In genomic region chr6:101401792-101402617, GRCh38 we compare ENCODE assay signal across 8 cellular contexts. TPM values are rescaled to one million over a fixed set of nuclear protein-coding genes. Genes with fewer than 3 reads are reported as not detected.
A peak's percentile ranks its signal among the peaks of the same experiment; 100 is the strongest.
DNase-seq lines count a peak whose midpoint lies in the region; ATAC-seq and TF ChIP-seq lines count a peak whose summit lies in the region.

No MANE protein-coding gene starts in this region.

- H3K4me1 ChIP-seq in left ventricle myocardium inferior (peaks cover 29% of the 10 kb centered on the region), smooth muscle cell (ENCODE audit: low read depth) (peaks cover 13% of the 10 kb centered on the region)

- no peak overlapping the region for H3K9ac ChIP-seq in smooth muscle cell (ENCODE audit: low read depth)

- no peak overlapping the region for H3K4me3 Mint-ChIP-seq in T-helper 1 cell treated with Interleukin-12 subunit alpha and Interleukin-12 subunit beta and Interleukin-4 antibody, amounts not matched to agents 30 μg/mL and 1 μg/mL, for 36 hours
- H3K4me3 Mint-ChIP-seq in activated CD8-positive, alpha-beta T cell treated with anti-CD3 and anti-CD28 coated beads, Interleukin-2, amount 10 ng/mL, durations not matched to agents 7 days and 5 days: no peak overlapping the region

- H3K9me3 ChIP-seq in left ventricle myocardium inferior (replicated peaks): no peaks in the 10 kb centered on the region
- no peaks in the 10 kb centered on the region for H3K9me3 ChIP-seq in smooth muscle cell (replicated peaks; ENCODE audit: low read depth)

- no peaks in the 10 kb centered on the region for H3K4me1 Mint-ChIP-seq in T-helper 1 cell treated with Interleukin-12 subunit alpha and Interleukin-12 subunit beta and Interleukin-4 antibody, amounts not matched to agents 30 μg/mL and 1 μg/mL, for 36 hours (ENCODE audit: low read depth)
- peaks cover 4% of the 10 kb centered on the region for H3K4me1 Mint-ChIP-seq in activated CD8-positive, alpha-beta T cell treated with anti-CD3 and anti-CD28 coated beads, Interleukin-2, amount 10 ng/mL, durations not matched to agents 7 days and 5 days (ENCODE audit: low read depth)

- WGBS in smooth muscle cell (ENCODE audit: low lambda C conversion rate): 3% methylated on average over 29 of the region's 50 CpGs

- H3F3A ChIP-seq in smooth muscle cell (ENCODE audit: low read depth): no peaks in the 10 kb centered on the region

- peaks cover 59% of the 10 kb centered on the region for H3K27me3 Mint-ChIP-seq in T-helper 1 cell treated with Interleukin-12 subunit alpha and Interleukin-12 subunit beta and Interleukin-4 antibody, amounts not matched to agents 30 μg/mL and 1 μg/mL, for 36 hours (ENCODE audit: low read depth)
- peaks cover 54% of the 10 kb centered on the region for H3K27me3 Mint-ChIP-seq in activated CD8-positive, alpha-beta T cell treated with anti-CD3 and anti-CD28 coated beads, Interleukin-2, amount 10 ng/mL, durations not matched to agents 7 days and 5 days (ENCODE audit: low read depth)

- intact Hi-C loops in left ventricle myocardium inferior (cut with micrococcal nuclease): no loop called here

- H3K27ac ChIP-seq in left ventricle myocardium inferior (replicated peaks): peak overlapping the region; percentile 64
- H3K27ac ChIP-seq in smooth muscle cell (ENCODE audit: low read depth): no peak overlapping the region

- peaks cover 4% of the 10 kb centered on the region for H3K9me3 Mint-ChIP-seq in T-helper 1 cell treated with Interleukin-12 subunit alpha and Interleukin-12 subunit beta and Interleukin-4 antibody, amounts not matched to agents 30 μg/mL and 1 μg/mL, for 36 hours
- no peaks in the 10 kb centered on the region for H3K9me3 Mint-ChIP-seq in activated CD8-positive, alpha-beta T cell treated with anti-CD3 and anti-CD28 coated beads, Interleukin-2, amount 10 ng/mL, durations not matched to agents 7 days and 5 days (ENCODE audit: insufficient read depth)

- H3K27me3 ChIP-seq in left ventricle myocardium inferior (ENCODE audit: low read depth) (peaks cover 66% of the 10 kb centered on the region), smooth muscle cell (ENCODE audit: low read depth) (peaks cover 75% of the 10 kb centered on the region)

- POLR2A ChIA-PET in activated CD8-positive, alpha-beta T cell treated with anti-CD3 and anti-CD28 coated beads, Interleukin-2, amount 10 ng/mL, durations not matched to agents 7 days and 5 days (lab: Charles Lee): no interaction called here

- TF ChIP-seq CTCF in WI38 (IDR thresholded peaks at IDR 0.05; ENCODE audit: low read depth, low read length) (no peak), left ventricle myocardium inferior (IDR thresholded peaks at IDR 0.05; ENCODE audit: borderline replicate concordance) (no peak), smooth muscle cell (IDR thresholded peaks at IDR 0.05; ENCODE audit: borderline replicate concordance, insufficient read depth, poor library complexity, severe bottlenecking) (no peak)

- peak overlapping the region; percentile 15 for H3K27ac Mint-ChIP-seq in T-helper 1 cell treated with Interleukin-12 subunit alpha and Interleukin-12 subunit beta and Interleukin-4 antibody, amounts not matched to agents 30 μg/mL and 1 μg/mL, for 36 hours
- H3K27ac Mint-ChIP-seq in activated CD8-positive, alpha-beta T cell treated with anti-CD3 and anti-CD28 coated beads, Interleukin-2, amount 10 ng/mL, durations not matched to agents 7 days and 5 days: no peak overlapping the region

- H3K36me3 ChIP-seq in left ventricle myocardium inferior (no peaks in the 10 kb centered on the region), smooth muscle cell (ENCODE audit: low read depth) (no peaks in the 10 kb centered on the region)

- peaks cover 6% of the 10 kb centered on the region for H4K20me1 ChIP-seq in smooth muscle cell (ENCODE audit: low read depth)

- H3K36me3 Mint-ChIP-seq in T-helper 1 cell treated with Interleukin-12 subunit alpha and Interleukin-12 subunit beta and Interleukin-4 antibody, amounts not matched to agents 30 μg/mL and 1 μg/mL, for 36 hours (ENCODE audit: low read depth): no peaks in the 10 kb centered on the region
- peaks cover 2% of the 10 kb centered on the region for H3K36me3 Mint-ChIP-seq in activated CD8-positive, alpha-beta T cell treated with anti-CD3 and anti-CD28 coated beads, Interleukin-2, amount 10 ng/mL, durations not matched to agents 7 days and 5 days (ENCODE audit: low read depth)

- no peak for ATAC-seq in activated CD8-positive, alpha-beta T cell treated with anti-CD3 and anti-CD28 coated beads, Interleukin-2, amount 10 ng/mL, durations not matched to agents 7 days and 5 days

- DNase-seq in T-helper 1 cell (no peak), left ventricle myocardium inferior (no peak), smooth muscle cell (lab: John Stamatoyannopoulos, UW; ENCODE audit: unreplicated experiment) (no peak), RPMI8226 (no peak)
- DNase-seq in central memory CD4-positive, alpha-beta T cell: no peak
- DNase-seq in activated CD8-positive, alpha-beta T cell treated with anti-CD3 and anti-CD28 coated beads, Interleukin-2, amount 10 ng/mL, durations not matched to agents 7 days and 5 days: no peak

- CTCF ChIA-PET in activated CD8-positive, alpha-beta T cell treated with anti-CD3 and anti-CD28 coated beads, Interleukin-2, amount 10 ng/mL, durations not matched to agents 7 days and 5 days (lab: Charles Lee): no interaction called here

- H3K4me2 ChIP-seq in smooth muscle cell: peak overlapping the region; percentile 93

- peak overlapping the region; percentile 77 for H2AFZ ChIP-seq in smooth muscle cell (ENCODE audit: low read depth)

- H3K4me3 ChIP-seq in WI38 (ENCODE audit: low read depth, low read length): peak overlapping the region; percentile 55
- H3K4me3 ChIP-seq in left ventricle myocardium inferior: peak overlapping the region; percentile 63
- H3K4me3 ChIP-seq in smooth muscle cell: peak overlapping the region; percentile 48

- H3K79me2 ChIP-seq in smooth muscle cell (ENCODE audit: low read depth): no peaks in the 10 kb centered on the region

RNA-seq across cellular contexts. Expression of gene GRIK2, which starts 8.5 kb away (rescaled TPM):
- 11.3 TPM for total RNA-seq in left ventricle myocardium inferior
- 20.9 and 23.6 TPM in 2 replicates for total RNA-seq in smooth muscle cell
- 8.3 and 10.0 TPM in 2 replicates for polyA plus RNA-seq in smooth muscle cell
- not detected for total RNA-seq in activated CD8-positive, alpha-beta T cell treated with anti-CD3 and anti-CD28 coated beads, Interleukin-2, amount 10 ng/mL, durations not matched to agents 7 days and 5 days

Comparison
In these comparisons a context has a peak if more than half of its experiments do, and no peak if none do; other contexts are left out.
1. RNA of gene GRIK2, which starts 8.5 kb away (total RNA-seq): 20.9 to 23.6 TPM in smooth muscle cell and 11.3 TPM in left ventricle myocardium inferior (single experiment); not detected in activated CD8-positive, alpha-beta T cell treated with anti-CD3 and anti-CD28 coated beads, Interleukin-2, amount 10 ng/mL, durations not matched to agents 7 days and 5 days; every median in the first group is over 10 times any median in the second.
2. Peak in every context shown above with its lines, with median percentiles within 50 percentile points of each other: H3K4me3 ChIP-seq.